ENCODE assay signal across 9 cellular contexts in genomic region chr14:55438066-55438683, GRCh38. TPM values are rescaled to one million over a fixed set of nuclear protein-coding genes. Genes with fewer than 3 reads are reported as not detected.
DNase-seq lines count a peak whose midpoint lies in the region; ATAC-seq and TF ChIP-seq lines count a peak whose summit lies in the region.
"Had no signal": no experiment of that assay in that cellular context is flagged by ENCODE, and none has a peak within 500 bp of the region (broad histone marks: within the 10 kb centered on the region; RNA-seq: fewer than 3 reads in every experiment).

No MANE protein-coding gene starts in this region.

- no peak overlapping the region for H3K27ac Mint-ChIP-seq in neural crest cell (ENCODE audit: unreplicated experiment)
- H3K27ac Mint-ChIP-seq: T-cell had no signal

- peaks cover 0 to 12% (median 0%) of the 10 kb centered on the region in 45 donors for H3K27me3 ChIP-seq in dorsolateral prefrontal cortex

- no peak for ATAC-seq in HG03469 (IDR thresholded peaks at IDR 0.05; ENCODE audit: unreplicated experiment)
- ATAC-seq: T-cell had no signal

- H3K36me3 Mint-ChIP-seq in neural crest cell (ENCODE audit: low read depth), result no peaks in the 10 kb centered on the region
- H3K36me3 Mint-ChIP-seq: T-cell had no signal

- H3K4me3 Mint-ChIP-seq in neural crest cell, result no peak overlapping the region
- H3K4me3 Mint-ChIP-seq: T-cell had no signal

- no peak overlapping the region for H3K4me3 ChIP-seq in dorsolateral prefrontal cortex

- no peaks in the 10 kb centered on the region for H3K9me3 Mint-ChIP-seq in neural crest cell
- H3K9me3 Mint-ChIP-seq: T-cell had no signal

- intact Hi-C loops in dorsolateral prefrontal cortex (cut with DNase I), result no loop called here

- DNase-seq in EH (ENCODE audit: low read depth) (peak; percentile 62), HuH-7 (ENCODE audit: low spot score) (peak; percentile 57), NOMO-1 treated with dmso at 0.1 percent for 144 hours (lab: John Stamatoyannopoulos, UW; ENCODE audit: unreplicated experiment) (peak; percentile 6), dorsolateral prefrontal cortex (no peak), neural crest cell (ENCODE audit: low read depth, low spot score) (no peak), NCI-H128 (lab: John Stamatoyannopoulos, UW; ENCODE audit: unreplicated experiment) (no peak), GM19240 (ENCODE audit: insufficient read length, low spot score) (no peak)

- peaks cover 38% of the 10 kb centered on the region for H3K27me3 Mint-ChIP-seq in neural crest cell (ENCODE audit: low read depth)

- no peaks in the 10 kb centered on the region for H3K4me1 Mint-ChIP-seq in neural crest cell

- no peak overlapping the region for H3K27ac ChIP-seq in dorsolateral prefrontal cortex

- TF ChIP-seq CTCF in dorsolateral prefrontal cortex (IDR thresholded peaks at IDR 0.05 in 54 of 56, conservative IDR thresholded peaks at IDR 0.05 in 2 of 56; ENCODE audit: low read depth in 1 of 56, partially characterized antibody in 56 of 56) (peak in 48 of 56 donors; percentile 19 to 70 (median 45)), neural crest cell (conservative IDR thresholded peaks at IDR 0.05) (peak; percentile 66)

RNA-seq across cellular contexts. Expression of gene TBPL2, which starts 2.2 kb away (rescaled TPM):
- 1 to 10 TPM in 4 of 120 experiments, under 1 TPM in 1, not detected in 115; 0.77 to 1.3 (median 1.0) TPM for total RNA-seq in dorsolateral prefrontal cortex
- not detected in 2 replicates for total RNA-seq in neural crest cell
- total RNA-seq: T-cell had no signal

RNA-seq across cellular contexts. Expression of gene ATG14, which starts 26.5 kb away (rescaled TPM):
- total RNA-seq in dorsolateral prefrontal cortex (10 to 100 TPM in 115 of 120 experiments, 1 to 10 TPM in 5; 8.6 to 22.0 (median 14.1) TPM), neural crest cell (8.9 and 9.0 TPM in 2 replicates)

Comparison
In these comparisons a context has a peak if more than half of its experiments do, and no peak if none do; other contexts are left out.
1. DNase-seq: peak in EH (single experiment), HuH-7 (single experiment) and NOMO-1 treated with dmso at 0.1 percent for 144 hours (single experiment); none in dorsolateral prefrontal cortex (0 of 10), neural crest cell (single experiment), NCI-H128 (single experiment) and GM19240 (single experiment).